Comparison of ENCODE assay signal across 1 cellular context in genomic region chrX:108396986-108397385, GRCh38.
TF ChIP-seq lines count a peak whose summit lies in the region.

No MANE protein-coding gene starts in this region.

TF ChIP-seq in A549, 52 proteins besides CTCF, POLR2A, EP300 and RAD21 (continued from another document):
- TF ChIP-seq REST (IDR thresholded peaks at IDR 0.05), result no peak
- no peak for TF ChIP-seq CHD2 (IDR thresholded peaks at IDR 0.05; ENCODE audit: low read length, partially characterized antibody)
- no peak for TF ChIP-seq ZC3H11A (IDR thresholded peaks at IDR 0.05)
- TF ChIP-seq BHLHE40 (IDR thresholded peaks at IDR 0.05; ENCODE audit: low read depth, low read length), result no peak
- TF ChIP-seq HOXA7 (CRISPR knock-in tag; IDR thresholded peaks at IDR 0.05), result no peak
- TF ChIP-seq EHMT2 (IDR thresholded peaks at IDR 0.05; ENCODE audit: low read depth), result no peak
- TF ChIP-seq HMGXB4 (CRISPR knock-in tag; IDR thresholded peaks at IDR 0.05; ENCODE audit: borderline replicate concordance), result no peak
- TF ChIP-seq SMC3 (IDR thresholded peaks at IDR 0.05), result no peak
- no peak for TF ChIP-seq FOXS1 (CRISPR knock-in tag; IDR thresholded peaks at IDR 0.05)
- no peak for TF ChIP-seq CBX8 (IDR thresholded peaks at IDR 0.05)
- TF ChIP-seq MAX (IDR thresholded peaks at IDR 0.05), result no peak
- no peak for TF ChIP-seq EHF (CRISPR knock-in tag; IDR thresholded peaks at IDR 0.05)
- no peak for TF ChIP-seq NFE2L2 (conservative IDR thresholded peaks at IDR 0.05; ENCODE audit: low read length)
- no peak for TF ChIP-seq ESRRA (IDR thresholded peaks at IDR 0.05; ENCODE audit: borderline replicate concordance, low read length)
